ENCODE assay signal across 8 cellular contexts in genomic region chr3:100210777-100211145, GRCh38. TPM values are rescaled to one million over a fixed set of nuclear protein-coding genes. Genes with fewer than 3 reads are reported as not detected.
DNase-seq lines count a peak whose midpoint lies in the region; ATAC-seq, FAIRE-seq and TF ChIP-seq lines count a peak whose summit lies in the region.

No MANE protein-coding gene starts in this region.

- no peak overlapping the region for H3K4me3 ChIP-seq in esophagus (ENCODE audit: low read depth in 1 of 2, low read length in 2 of 2)
- no peak overlapping the region for H3K4me3 ChIP-seq in neuronal stem cell (ENCODE audit: low read length in 2 of 2)

- no peak overlapping the region for H3K14ac ChIP-seq in neuronal stem cell (ENCODE audit: low read length)

- H3K4me1 ChIP-seq in esophagus (ENCODE audit: control insufficient read depth in 2 of 2, insufficient read depth in 2 of 2, low read length in 1 of 2) (peaks cover 0 to 2% of the 10 kb centered on the region in 2 donors), neuronal stem cell (ENCODE audit: control insufficient read depth in 2 of 2, insufficient read depth in 1 of 2, low read depth in 1 of 2, low read length in 2 of 2) (peaks cover 5 to 25% of the 10 kb centered on the region in 2 donors)

- H3K4ac ChIP-seq in neuronal stem cell (ENCODE audit: low read length): no peak overlapping the region

- no peaks in the 10 kb centered on the region for H3K79me1 ChIP-seq in neuronal stem cell (ENCODE audit: low read depth, low read length)

- no peak for FAIRE-seq in H54 (lab: Jason Lieb, UNC)

- H3K4me2 ChIP-seq in neuronal stem cell (ENCODE audit: insufficient read depth, low read length, poor library complexity, severe bottlenecking): no peak overlapping the region

- H2AK5ac ChIP-seq in neuronal stem cell (ENCODE audit: low read depth, low read length): no peak overlapping the region

- 4 to 23% methylated on average over 3 of the region's 3 CpGs for WGBS in esophagus, 2 donors
- no CpG with 5 or more reads among the region's 3 CpGs for WGBS in neuronal stem cell (ENCODE audit: extremely low coverage in 2 of 2, insufficient read length in 2 of 2, insufficient replicate concordance in 1 of 2), 2 donors

- H2BK12ac ChIP-seq in neuronal stem cell (ENCODE audit: low read length): no peak overlapping the region

- peak overlapping the region; percentile 31 to 32 for H3K27ac ChIP-seq in esophagus (ENCODE audit: low read depth in 2 of 2, low read length in 1 of 2)
- H3K27ac ChIP-seq in neuronal stem cell (replicated peaks; ENCODE audit: low read length): no peak overlapping the region

- peak overlapping the region; percentile 21 for H2AFZ ChIP-seq in neuronal stem cell (ENCODE audit: low read length)

- H2BK15ac ChIP-seq in neuronal stem cell (ENCODE audit: low read length): no peak overlapping the region

- no peak overlapping the region for H2BK120ac ChIP-seq in neuronal stem cell (ENCODE audit: low read depth, low read length)

- no peak for TF ChIP-seq CTCF in GM13976 (IDR thresholded peaks at IDR 0.05; ENCODE audit: borderline replicate concordance, control extremely low read depth, extremely low read depth, insufficient read depth, missing control alignments)

- no peak overlapping the region for H4K8ac ChIP-seq in neuronal stem cell (ENCODE audit: low read depth, low read length)

- H3K36me3 ChIP-seq in esophagus (ENCODE audit: control insufficient read depth in 2 of 2, insufficient read depth in 2 of 2, low read length in 1 of 2) (no peaks in the 10 kb centered on the region), neuronal stem cell (replicated peaks in 1 of 2; ENCODE audit: control insufficient read depth in 2 of 2, insufficient read depth in 2 of 2, low read length in 2 of 2) (no peaks in the 10 kb centered on the region)

- ATAC-seq in GM18907 (IDR thresholded peaks at IDR 0.05; ENCODE audit: unreplicated experiment) (peak; percentile 20), HG02885 (IDR thresholded peaks at IDR 0.05; ENCODE audit: poor library complexity, unreplicated experiment) (no peak)

- no peak overlapping the region for H3K23ac ChIP-seq in neuronal stem cell (ENCODE audit: low read depth, low read length, poor library complexity)

- H3K27me3 ChIP-seq in esophagus (ENCODE audit: control insufficient read depth in 1 of 2, insufficient read depth in 2 of 2, low read length in 2 of 2) (no peaks in the 10 kb centered on the region), neuronal stem cell (ENCODE audit: control insufficient read depth in 3 of 3, insufficient read depth in 3 of 3, low read depth in 1 of 3, low read length in 3 of 3) (no peaks in the 10 kb centered on the region)

- H2BK5ac ChIP-seq in neuronal stem cell (ENCODE audit: low read length): no peak overlapping the region

- peak; percentile 17 for DNase-seq in NCI-H2107 (lab: John Stamatoyannopoulos, UW)
- no peak for DNase-seq in neuronal stem cell (ENCODE audit: low spot score)
- no peak for DNase-seq in H54 (ENCODE audit: insufficient read length, low spot score)
- no peak for DNase-seq in GM13976 (ENCODE audit: low spot score)
- no peak for DNase-seq in NCI-H446 (lab: John Stamatoyannopoulos, UW)

- H3K9me3 ChIP-seq in esophagus (ENCODE audit: control insufficient read depth in 2 of 2, insufficient read depth in 1 of 2, low read depth in 1 of 2, low read length in 1 of 2) (no peaks in the 10 kb centered on the region), neuronal stem cell (replicated peaks in 1 of 2; ENCODE audit: control insufficient read depth in 2 of 2, insufficient read depth in 1 of 2, low read depth in 1 of 2, low read length in 2 of 2) (no peaks in the 10 kb centered on the region)

- in situ Hi-C loops in GM13976 (cut with MboI; ENCODE audit: low sequenced_read_pairs, unreplicated experiment): no loop called here

- H3K9ac ChIP-seq in neuronal stem cell (ENCODE audit: low read depth, low read length, poor library complexity): no peak overlapping the region

- H4K91ac ChIP-seq in neuronal stem cell (ENCODE audit: low read depth, low read length, poor library complexity): no peak overlapping the region

- TF ChIP-seq POLR2A in H54 (IDR thresholded peaks at IDR 0.05; ENCODE audit: low read depth, low read length): no peak

- no peak overlapping the region for H3K18ac ChIP-seq in neuronal stem cell (ENCODE audit: low read length)

RNA-seq across cellular contexts. Expression of gene TBC1D23, which starts 50.0 kb away (rescaled TPM):
- polyA plus RNA-seq in esophagus: 10 to 100 TPM; 12.6 to 17.4 TPM
- polyA plus RNA-seq in neuronal stem cell (2013, experiment 1 of 2): 13.4 TPM
- polyA plus RNA-seq in neuronal stem cell (2013, experiment 2 of 2): 14.1 TPM
